Comparison of ENCODE assay signal across 11 cellular contexts in the genomic region with DNA sequence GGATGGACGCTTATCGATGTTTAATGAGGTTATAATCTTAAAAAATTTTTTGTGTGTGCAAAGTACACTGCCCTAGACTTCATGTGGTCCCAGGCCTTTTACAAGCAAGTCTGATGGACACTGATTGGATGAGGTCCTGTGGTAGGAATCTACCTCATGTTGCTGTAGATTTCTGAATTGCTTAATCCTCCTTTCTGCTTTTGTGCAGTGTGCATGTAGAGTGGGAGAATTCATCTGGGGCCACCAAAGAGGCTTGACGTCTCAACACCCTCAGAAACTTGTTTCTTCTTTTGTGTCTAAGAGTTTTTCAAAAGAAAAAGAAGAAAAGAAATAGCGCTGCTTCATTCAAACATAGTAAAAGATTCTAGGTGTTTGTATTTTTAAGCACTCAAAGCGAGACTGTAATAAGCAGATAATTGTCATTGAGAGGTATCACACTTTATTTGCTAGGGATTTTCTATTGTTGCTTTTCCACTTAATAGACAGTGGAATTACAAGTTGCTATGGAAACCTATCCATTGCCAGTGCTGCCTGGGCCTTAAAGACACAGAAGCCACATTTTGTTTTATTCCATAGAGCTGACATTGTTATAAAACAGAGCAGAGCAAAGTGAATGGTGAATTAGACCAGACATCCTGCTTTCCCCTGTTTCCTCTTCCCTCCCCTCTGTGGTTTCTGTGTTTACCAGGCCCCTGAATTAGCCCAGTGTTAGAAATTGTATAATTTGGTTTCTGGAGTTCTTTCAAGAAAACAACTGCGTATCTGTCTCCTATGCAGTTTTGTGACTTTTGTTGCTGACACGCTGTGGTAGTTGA.
A peak's percentile ranks its signal among the peaks of the same experiment; 100 is the strongest.
DNase-seq lines count a peak whose midpoint lies in the region; ATAC-seq lines count a peak whose summit lies in the region.
"Had no signal": no experiment of that assay in that cellular context is flagged by ENCODE, and none has a peak within 500 bp of the region (broad histone marks: within the 10 kb centered on the region; RNA-seq: fewer than 3 reads in every experiment).

No MANE protein-coding gene starts in this region.

- no peak overlapping the region for H3K27ac Mint-ChIP-seq in T-helper 2 cell treated with Interferon-gamma antibody and Interleukin-4, amounts not matched to agents 5 μg/mL and 100 μg/mL, for 36 hours
- H3K27ac Mint-ChIP-seq: effector memory CD8-positive, alpha-beta T cell had no signal

- ATAC-seq in HG03354 (IDR thresholded peaks at IDR 0.05; ENCODE audit: poor library complexity, severe bottlenecking, unreplicated experiment): peak; percentile 26
- ATAC-seq in HG03175 (IDR thresholded peaks at IDR 0.05; ENCODE audit: unreplicated experiment): no peak
- ATAC-seq in HG03521 (IDR thresholded peaks at IDR 0.05; ENCODE audit: unreplicated experiment): no peak
- ATAC-seq: effector memory CD8-positive, alpha-beta T cell had no signal

- no peaks in the 10 kb centered on the region for H3K36me3 Mint-ChIP-seq in T-helper 2 cell treated with Interferon-gamma antibody and Interleukin-4, amounts not matched to agents 5 μg/mL and 100 μg/mL, for 36 hours (ENCODE audit: low read depth)

- peaks cover 4% of the 10 kb centered on the region for H3K4me1 Mint-ChIP-seq in T-helper 2 cell treated with Interferon-gamma antibody and Interleukin-4, amounts not matched to agents 5 μg/mL and 100 μg/mL, for 36 hours (ENCODE audit: low read depth)

- peaks cover 4% of the 10 kb centered on the region for H3K27me3 Mint-ChIP-seq in T-helper 2 cell treated with Interferon-gamma antibody and Interleukin-4, amounts not matched to agents 5 μg/mL and 100 μg/mL, for 36 hours (ENCODE audit: low read depth)
- H3K27me3 Mint-ChIP-seq: effector memory CD8-positive, alpha-beta T cell; memory B cell had no signal

- no peaks in the 10 kb centered on the region for H3K9me3 Mint-ChIP-seq in T-helper 2 cell treated with Interferon-gamma antibody and Interleukin-4, amounts not matched to agents 5 μg/mL and 100 μg/mL, for 36 hours
- H3K9me3 Mint-ChIP-seq: effector memory CD8-positive, alpha-beta T cell had no signal

- DNase-seq in NCI-H774 (lab: John Stamatoyannopoulos, UW): peak; percentile 75
- peak; percentile 97 for DNase-seq in foreskin melanocyte
- DNase-seq in putamen (ENCODE audit: low spot score): peak; percentile 86
- no peak for DNase-seq in activated gamma-delta T cell (lab: John Stamatoyannopoulos, UW)
- DNase-seq in T-helper 2 cell treated with Interferon-gamma antibody and Interleukin-4, amounts not matched to agents 5 μg/mL and 100 μg/mL, for 36 hours (ENCODE audit: low spot score): no peak
- DNase-seq: effector memory CD8-positive, alpha-beta T cell; SIG-M5 had no signal

- no peak overlapping the region for H3K4me3 Mint-ChIP-seq in T-helper 2 cell treated with Interferon-gamma antibody and Interleukin-4, amounts not matched to agents 5 μg/mL and 100 μg/mL, for 36 hours
- H3K4me3 Mint-ChIP-seq: effector memory CD8-positive, alpha-beta T cell; memory B cell had no signal

Comparison
In these comparisons a context has a peak if more than half of its experiments do, and no peak if none do; other contexts are left out.
1. DNase-seq: peak in NCI-H774 (single experiment), foreskin melanocyte (single experiment) and putamen (single experiment); none in activated gamma-delta T cell (single experiment) and T-helper 2 cell treated with Interferon-gamma antibody and Interleukin-4, amounts not matched to agents 5 μg/mL and 100 μg/mL, for 36 hours (single experiment).